ENCODE assay signal across 20 cellular contexts in the genomic region with DNA sequence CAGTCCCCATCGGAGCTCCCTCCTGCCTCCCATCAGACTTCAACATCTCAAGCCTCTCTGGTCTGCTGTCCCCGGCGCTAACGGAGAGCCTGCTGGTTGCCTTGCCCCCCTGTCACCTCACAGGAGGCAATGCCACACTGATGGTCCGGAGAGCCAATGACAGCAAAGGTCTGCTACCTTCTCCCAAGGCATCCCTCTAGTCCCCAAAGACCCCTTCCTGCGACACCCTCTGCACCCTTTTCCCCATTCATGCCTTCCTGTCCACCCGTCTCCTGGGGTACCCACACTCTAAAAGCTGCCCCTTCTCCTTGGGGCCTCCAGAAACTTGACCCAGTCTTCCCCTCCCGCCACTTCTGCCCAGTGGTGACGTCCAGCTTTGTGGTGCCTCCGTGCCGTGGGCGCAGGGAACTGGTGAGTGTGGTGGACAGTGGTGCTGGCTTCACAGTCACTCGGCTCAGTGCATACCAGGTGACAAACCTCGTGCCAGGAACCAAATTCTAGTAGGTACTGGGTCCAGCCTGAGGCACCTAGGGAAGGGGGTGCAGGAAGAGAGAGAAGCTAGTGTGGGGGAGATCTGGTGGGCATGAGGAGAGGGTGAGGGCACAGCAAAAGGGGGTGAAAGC. TPM values are rescaled to one million over a fixed set of nuclear protein-coding genes. Genes with fewer than 3 reads are reported as not detected.
DNase-seq lines count a peak whose midpoint lies in the region; ATAC-seq and TF ChIP-seq lines count a peak whose summit lies in the region.
"Had no signal": no experiment of that assay in that cellular context is flagged by ENCODE, and none has a peak within 500 bp of the region (broad histone marks: within the 10 kb centered on the region; RNA-seq: fewer than 3 reads in every experiment).

No MANE protein-coding gene starts in this region.

- H3K4me1 Mint-ChIP-seq in natural killer cell (peaks cover 0 to 9% of the 10 kb centered on the region in 2 donors), memory B cell (peaks cover 6% of the 10 kb centered on the region), type B pancreatic cell (ENCODE audit: unreplicated experiment) (peaks cover 12% of the 10 kb centered on the region)
- H3K4me1 Mint-ChIP-seq in natural killer cell treated with Interleukin-12 subunit alpha and Interleukin-12 subunit beta and Interleukin-15 and Interleukin-18, amount 100 ng/mL, for 72 hours (ENCODE audit: low read depth in 2 of 2): no peaks in the 10 kb centered on the region
- peaks cover 6% of the 10 kb centered on the region for H3K4me1 Mint-ChIP-seq in activated naive CD8-positive, alpha-beta T cell treated with anti-CD3 and anti-CD28 coated beads for 36 hours

- H3K4me3 Mint-ChIP-seq in natural killer cell: no peak overlapping the region
- H3K4me3 Mint-ChIP-seq in natural killer cell treated with Interleukin-12 subunit alpha and Interleukin-12 subunit beta and Interleukin-15 and Interleukin-18, amount 100 ng/mL, for 72 hours: no peak overlapping the region
- no peak overlapping the region for H3K4me3 Mint-ChIP-seq in memory B cell
- peak overlapping the region; percentile 66 for H3K4me3 Mint-ChIP-seq in type B pancreatic cell
- H3K4me3 Mint-ChIP-seq in activated naive CD8-positive, alpha-beta T cell treated with anti-CD3 and anti-CD28 coated beads for 36 hours: no peak overlapping the region
- H3K4me3 Mint-ChIP-seq: activated naive CD8-positive, alpha-beta T cell treated with anti-CD3 and anti-CD28 coated beads, Interleukin-2, amount 10 ng/mL, durations not matched to agents 7 days and 5 days; activated T-cell treated with anti-CD3 and anti-CD28 coated beads, Interleukin-2, amount 50 U/mL, for 72 hours had no signal

- intact Hi-C loops in natural killer cell (cut with micrococcal nuclease): loop anchor here (1.0 kb wide), 3 partner anchors 50 to 298 kb away; no protein-coding TSS in a partner anchor

- H3K27ac ChIP-seq in RWPE1: no peak overlapping the region
- H3K27ac ChIP-seq: BLaER1 treated with 17β-estradiol and CSF1 and Interleukin-3, amounts not matched to agents 10 nM and 100 nM; body of pancreas; colonic mucosa; esophagus squamous epithelium; ovary; testis had no signal

- POLR2A ChIA-PET in RWPE1 (lab: Yijun Ruan, JAX; ENCODE audit: low non-redundant PET): interaction anchor here (0.6 kb wide), 1 partner anchor 27 kb away, joined by 3 read pairs; no protein-coding TSS in a partner anchor

- no peak overlapping the region for H3K27ac Mint-ChIP-seq in natural killer cell
- no peak overlapping the region for H3K27ac Mint-ChIP-seq in natural killer cell treated with Interleukin-12 subunit alpha and Interleukin-12 subunit beta and Interleukin-15 and Interleukin-18, amount 100 ng/mL, for 72 hours
- no peak overlapping the region for H3K27ac Mint-ChIP-seq in memory B cell
- peak overlapping the region; percentile 81 for H3K27ac Mint-ChIP-seq in type B pancreatic cell
- no peak overlapping the region for H3K27ac Mint-ChIP-seq in activated naive CD8-positive, alpha-beta T cell treated with anti-CD3 and anti-CD28 coated beads for 36 hours
- H3K27ac Mint-ChIP-seq: activated naive CD8-positive, alpha-beta T cell treated with anti-CD3 and anti-CD28 coated beads, Interleukin-2, amount 10 ng/mL, durations not matched to agents 7 days and 5 days; activated T-cell treated with anti-CD3 and anti-CD28 coated beads, Interleukin-2, amount 50 U/mL, for 72 hours had no signal

- ATAC-seq in natural killer cell (no peak), memory B cell (ENCODE audit: low read depth) (peak; percentile 7)
- ATAC-seq in natural killer cell treated with Interleukin-12 subunit alpha and Interleukin-12 subunit beta and Interleukin-15 and Interleukin-18, amount 100 ng/mL, for 72 hours: no peak

- CTCF ChIA-PET in RWPE1 (lab: Yijun Ruan, JAX): interaction anchor here (0.8 to 2.6 kb wide), 12 partner anchors 8 to 353 kb away, joined by 3 to 14 read pairs (median 6); no protein-coding TSS in a partner anchor

- H3K36me3 Mint-ChIP-seq in natural killer cell: no peaks in the 10 kb centered on the region
- H3K36me3 Mint-ChIP-seq in natural killer cell treated with Interleukin-12 subunit alpha and Interleukin-12 subunit beta and Interleukin-15 and Interleukin-18, amount 100 ng/mL, for 72 hours: no peaks in the 10 kb centered on the region
- no peaks in the 10 kb centered on the region for H3K36me3 Mint-ChIP-seq in memory B cell
- H3K36me3 Mint-ChIP-seq in type B pancreatic cell: no peaks in the 10 kb centered on the region
- H3K36me3 Mint-ChIP-seq in activated naive CD8-positive, alpha-beta T cell treated with anti-CD3 and anti-CD28 coated beads for 36 hours: no peaks in the 10 kb centered on the region
- H3K36me3 Mint-ChIP-seq: activated naive CD8-positive, alpha-beta T cell treated with anti-CD3 and anti-CD28 coated beads, Interleukin-2, amount 10 ng/mL, durations not matched to agents 7 days and 5 days had no signal

- TF ChIP-seq CTCF in natural killer cell (IDR thresholded peaks at IDR 0.05): peak; percentile 1
- peak; percentile 64 for TF ChIP-seq CTCF in RWPE1 (conservative IDR thresholded peaks at IDR 0.05; ENCODE audit: low read depth)
- peak; percentile 1 for TF ChIP-seq CTCF in type B pancreatic cell (conservative IDR thresholded peaks at IDR 0.05)

- H3K27me3 Mint-ChIP-seq in natural killer cell (ENCODE audit: low read depth in 2 of 2): peaks cover 0 to 16% of the 10 kb centered on the region in 2 donors
- H3K27me3 Mint-ChIP-seq in natural killer cell treated with Interleukin-12 subunit alpha and Interleukin-12 subunit beta and Interleukin-15 and Interleukin-18, amount 100 ng/mL, for 72 hours: peaks cover 0 to 14% of the 10 kb centered on the region in 2 donors
- peaks cover 12% of the 10 kb centered on the region for H3K27me3 Mint-ChIP-seq in memory B cell
- H3K27me3 Mint-ChIP-seq in type B pancreatic cell: peaks cover 30% of the 10 kb centered on the region
- no peaks in the 10 kb centered on the region for H3K27me3 Mint-ChIP-seq in activated naive CD8-positive, alpha-beta T cell treated with anti-CD3 and anti-CD28 coated beads for 36 hours
- H3K27me3 Mint-ChIP-seq: activated naive CD8-positive, alpha-beta T cell treated with anti-CD3 and anti-CD28 coated beads, Interleukin-2, amount 10 ng/mL, durations not matched to agents 7 days and 5 days had no signal

- H3K9me3 Mint-ChIP-seq in natural killer cell (no peaks in the 10 kb centered on the region), memory B cell (no peaks in the 10 kb centered on the region), type B pancreatic cell (no peaks in the 10 kb centered on the region)
- H3K9me3 Mint-ChIP-seq in natural killer cell treated with Interleukin-12 subunit alpha and Interleukin-12 subunit beta and Interleukin-15 and Interleukin-18, amount 100 ng/mL, for 72 hours: no peaks in the 10 kb centered on the region
- no peaks in the 10 kb centered on the region for H3K9me3 Mint-ChIP-seq in activated naive CD8-positive, alpha-beta T cell treated with anti-CD3 and anti-CD28 coated beads for 36 hours
- H3K9me3 Mint-ChIP-seq: activated naive CD8-positive, alpha-beta T cell treated with anti-CD3 and anti-CD28 coated beads, Interleukin-2, amount 10 ng/mL, durations not matched to agents 7 days and 5 days; activated T-cell treated with anti-CD3 and anti-CD28 coated beads, Interleukin-2, amount 50 U/mL, for 72 hours had no signal

- DNase-seq in natural killer cell: no peak
- DNase-seq in natural killer cell treated with Interleukin-12 subunit alpha and Interleukin-12 subunit beta and Interleukin-15 and Interleukin-18, amount 100 ng/mL, for 72 hours (ENCODE audit: low spot score): no peak
- DNase-seq in RWPE1 (ENCODE audit: low spot score): no peak
- no peak for DNase-seq in memory B cell (ENCODE audit: low spot score in 2 of 2)
- no peak for DNase-seq in type B pancreatic cell (ENCODE audit: extremely low spot score, unreplicated experiment)
- no peak for DNase-seq in iPS-NIHi7 (ENCODE audit: extremely low spot score)
- DNase-seq in NCI-H526 (lab: John Stamatoyannopoulos, UW): no peak
- DNase-seq in activated naive CD8-positive, alpha-beta T cell treated with anti-CD3 and anti-CD28 coated beads for 36 hours: no peak

RNA-seq across cellular contexts. Expression of a gene that starts 0.9 kb away (rescaled TPM):
- total RNA-seq in natural killer cell (under 1 TPM in 2 of 3 donors, not detected in 1; 0.40 to 0.41 TPM), type B pancreatic cell (ENCODE audit: low replicate concordance) (26.8 and 30.1 TPM in 2 replicates)
- 1 to 10 TPM in 1 of 2 donors, under 1 TPM in 1; 0.64 to 1.1 TPM for total RNA-seq in natural killer cell treated with Interleukin-12 subunit alpha and Interleukin-12 subunit beta and Interleukin-15 and Interleukin-18, amount 100 ng/mL, for 72 hours
- total RNA-seq in activated naive CD8-positive, alpha-beta T cell treated with anti-CD3 and anti-CD28 coated beads for 36 hours: under 1 TPM; 0.48 to 0.49 TPM
- total RNA-seq: activated CD8-positive, alpha-beta memory T cell treated with anti-CD3 and anti-CD28 coated beads for 36 hours; body of pancreas; colonic mucosa; K562; left colon; mononuclear cell; ovary had no signal

RNA-seq across cellular contexts. Expression of a gene that starts 14.6 kb away (rescaled TPM):
- total RNA-seq in natural killer cell: not detected
- total RNA-seq in natural killer cell treated with Interleukin-12 subunit alpha and Interleukin-12 subunit beta and Interleukin-15 and Interleukin-18, amount 100 ng/mL, for 72 hours: not detected
- total RNA-seq in type B pancreatic cell (ENCODE audit: low replicate concordance): not detected in 2 replicates
- not detected for total RNA-seq in activated naive CD8-positive, alpha-beta T cell treated with anti-CD3 and anti-CD28 coated beads for 36 hours
- total RNA-seq: activated CD8-positive, alpha-beta memory T cell treated with anti-CD3 and anti-CD28 coated beads for 36 hours; activated naive CD8-positive, alpha-beta T cell treated with anti-CD3 and anti-CD28 coated beads, Interleukin-2, amount 10 ng/mL, durations not matched to agents 7 days and 5 days; activated T-cell treated with anti-CD3 and anti-CD28 coated beads, Interleukin-2, amount 50 U/mL, for 72 hours; body of pancreas; colonic mucosa; esophagus squamous epithelium; K562; left colon; mononuclear cell; ovary had no signal

RNA-seq across cellular contexts. Expression of a gene that starts 31.2 kb away (rescaled TPM):
- total RNA-seq in natural killer cell (100 to 1,000 TPM; 221 to 255 (median 234) TPM), type B pancreatic cell (ENCODE audit: low replicate concordance) (44.4 and 77.2 TPM in 2 replicates)
- total RNA-seq in natural killer cell treated with Interleukin-12 subunit alpha and Interleukin-12 subunit beta and Interleukin-15 and Interleukin-18, amount 100 ng/mL, for 72 hours: 10 to 100 TPM; 33.5 to 62.2 TPM
- 10 to 100 TPM; 34.9 to 38.8 TPM for total RNA-seq in activated naive CD8-positive, alpha-beta T cell treated with anti-CD3 and anti-CD28 coated beads for 36 hours

RNA-seq across cellular contexts. Expression of a gene that starts 41.0 kb away (rescaled TPM):
- total RNA-seq in natural killer cell (100 to 1,000 TPM; 121 to 143 (median 122) TPM), type B pancreatic cell (ENCODE audit: low replicate concordance) (33.6 and 36.4 TPM in 2 replicates)
- 10 to 100 TPM; 53.4 to 97.8 TPM for total RNA-seq in natural killer cell treated with Interleukin-12 subunit alpha and Interleukin-12 subunit beta and Interleukin-15 and Interleukin-18, amount 100 ng/mL, for 72 hours
- total RNA-seq in activated naive CD8-positive, alpha-beta T cell treated with anti-CD3 and anti-CD28 coated beads for 36 hours: 10 to 100 TPM; 24.8 to 28.3 TPM

Comparison
In these comparisons a context has a peak if more than half of its experiments do, and no peak if none do; other contexts are left out.
1. CTCF ChIP-seq: peak in every context shown above with its lines; median percentile 64 in RWPE1; 1 in natural killer cell; 1 in type B pancreatic cell.
2. RNA of a gene that starts 0.9 kb away (total RNA-seq): 26.8 to 30.1 TPM in type B pancreatic cell; 0.64 to 1.1 TPM in natural killer cell treated with Interleukin-12 subunit alpha and Interleukin-12 subunit beta and Interleukin-15 and Interleukin-18, amount 100 ng/mL, for 72 hours, 0.48 to 0.49 TPM in activated naive CD8-positive, alpha-beta T cell treated with anti-CD3 and anti-CD28 coated beads for 36 hours and 0.40 to 0.41 TPM in natural killer cell; every median in the first group is over 10 times any median in the second.